13 cellular contexts compared by ENCODE assay signal in the genomic region with DNA sequence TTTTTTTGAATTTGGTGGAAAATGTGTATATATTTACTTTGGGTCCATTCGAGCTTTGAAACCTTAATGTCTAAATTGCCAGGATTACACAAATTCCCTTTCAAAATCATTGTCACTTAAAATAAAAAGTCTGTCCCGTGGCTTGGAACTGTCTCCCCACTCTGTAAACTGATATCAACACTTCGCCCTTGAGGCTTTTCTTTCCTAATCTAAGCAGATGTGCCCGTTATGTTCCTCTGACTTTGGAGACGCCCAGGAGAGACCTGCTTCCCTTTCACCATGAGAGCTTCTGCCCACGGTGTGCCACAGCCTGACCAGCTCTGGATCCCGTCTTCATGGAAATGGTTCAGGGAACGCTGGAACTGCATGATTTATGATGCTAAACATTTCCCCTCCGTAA.
DNase-seq lines count a peak whose midpoint lies in the region; ATAC-seq lines count a peak whose summit lies in the region.
"Had no signal": no experiment of that assay in that cellular context is flagged by ENCODE, and none has a peak within 500 bp of the region (broad histone marks: within the 10 kb centered on the region; RNA-seq: fewer than 3 reads in every experiment).

No MANE protein-coding gene starts in this region.

- peak; percentile 70 for DNase-seq in NCI-H2171 treated with DMSO at 0.1 percent for 48 hours (lab: John Stamatoyannopoulos, UW)
- no peak for DNase-seq in NCI-H2171 (lab: John Stamatoyannopoulos, UW)
- DNase-seq in mesenteric fat pad (ENCODE audit: low spot score) = peak; percentile 30
- DNase-seq in sciatic nerve (ENCODE audit: low spot score) = no peak
- DNase-seq in UCSD-AML1 (lab: John Stamatoyannopoulos, UW; ENCODE audit: unreplicated experiment) = no peak
- DNase-seq: CD8-positive, alpha-beta T cell; COR-L47; DND-41; GF-D8; GOT3; HFFc6 had no signal

- ATAC-seq in sciatic nerve (peak; percentile 77), HG03565 (IDR thresholded peaks at IDR 0.05; ENCODE audit: unreplicated experiment) (no peak), HG02623 (IDR thresholded peaks at IDR 0.05; ENCODE audit: unreplicated experiment) (no peak)
- ATAC-seq: CD8-positive, alpha-beta T cell had no signal

- intact Hi-C loops in sciatic nerve (cut with DNase I) = no loop called here

Comparison
In these comparisons a context has a peak if more than half of its experiments do, and no peak if none do; other contexts are left out.
1. DNase-seq: peak in NCI-H2171 treated with DMSO at 0.1 percent for 48 hours (single experiment) and mesenteric fat pad (single experiment); none in NCI-H2171 (single experiment), sciatic nerve (single experiment) and UCSD-AML1 (single experiment).